11 cellular contexts compared by ENCODE assay signal in genomic region chr19:18225355-18225701, GRCh38. TPM values are rescaled to one million over a fixed set of nuclear protein-coding genes. Genes with fewer than 3 reads are reported as not detected.
DNase-seq lines count a peak whose midpoint lies in the region; ATAC-seq, FAIRE-seq and TF ChIP-seq lines count a peak whose summit lies in the region.
"Had no signal": no experiment of that assay in that cellular context is flagged by ENCODE, and none has a peak within 500 bp of the region (broad histone marks: within the 10 kb centered on the region; RNA-seq: fewer than 3 reads in every experiment).

No MANE protein-coding gene starts in this region.

- intact Hi-C loops in PC-9 (cut with micrococcal nuclease; ENCODE audit: unreplicated experiment) (no loop called here), esophagus muscularis mucosa (cut with DNase I) (no loop called here)

- 40% methylated on average over 5 of the region's 16 CpGs for WGBS in esophagus muscularis mucosa

- no peaks in the 10 kb centered on the region for H3K36me3 ChIP-seq in DOHH2 (ENCODE audit: control insufficient read depth, low read length)
- H3K36me3 ChIP-seq in PC-9 (ENCODE audit: low read depth): no peaks in the 10 kb centered on the region
- H3K36me3 ChIP-seq in esophagus muscularis mucosa: no peaks in the 10 kb centered on the region
- H3K36me3 ChIP-seq in rectal smooth muscle tissue (ENCODE audit: control insufficient read depth, insufficient read depth, low read length): no peaks in the 10 kb centered on the region
- H3K36me3 ChIP-seq: pancreas had no signal

- H3K9ac ChIP-seq in rectal smooth muscle tissue (ENCODE audit: low read length): no peak overlapping the region

- H3K79me2 ChIP-seq in DOHH2 (ENCODE audit: control insufficient read depth, low read length): no peaks in the 10 kb centered on the region
- no peaks in the 10 kb centered on the region for H3K79me2 ChIP-seq in PC-9 (ENCODE audit: low read depth)

- H3K4me3 ChIP-seq in DOHH2 (ENCODE audit: low read length) (peak overlapping the region; percentile 72), PC-9 (no peak overlapping the region), esophagus muscularis mucosa (peak overlapping the region in 3 of 4 donors; percentile 48 to 51 (median 50)), rectal smooth muscle tissue (ENCODE audit: low read length) (no peak overlapping the region)

- no peak for FAIRE-seq in GM12891 (lab: Jason Lieb, UNC)
- FAIRE-seq: pancreas had no signal

- H3K27ac ChIP-seq in DOHH2 (ENCODE audit: low read depth, low read length): no peak overlapping the region
- no peak overlapping the region for H3K27ac ChIP-seq in PC-9
- H3K27ac ChIP-seq in esophagus muscularis mucosa (replicated peaks in 1 of 4): peak overlapping the region; percentile 35 to 62 (median 47)
- peak overlapping the region; percentile 16 for H3K27ac ChIP-seq in rectal smooth muscle tissue (ENCODE audit: low read depth, low read length)

- TF ChIP-seq CTCF in DOHH2 (IDR thresholded peaks at IDR 0.05; ENCODE audit: low read depth, low read length, poor library complexity, severe bottlenecking): no peak
- TF ChIP-seq CTCF in PC-9 (conservative IDR thresholded peaks at IDR 0.05): no peak
- TF ChIP-seq CTCF in esophagus muscularis mucosa (IDR thresholded peaks at IDR 0.05): no peak

- H3K4me2 ChIP-seq in DOHH2 (ENCODE audit: low read length) (peak overlapping the region; percentile 66; the same call in 1 of the 2 replicates), PC-9 (peak overlapping the region; percentile 83)

- H3K9me2 ChIP-seq in DOHH2 (replicated peaks; ENCODE audit: control insufficient read depth, low read length) (no peaks in the 10 kb centered on the region), PC-9 (ENCODE audit: insufficient read depth) (no peaks in the 10 kb centered on the region)

- peaks cover 7% of the 10 kb centered on the region for H3F3A ChIP-seq in DOHH2 (ENCODE audit: control insufficient read depth, insufficient read depth)
- peaks cover 31% of the 10 kb centered on the region for H3F3A ChIP-seq in PC-9 (ENCODE audit: insufficient read depth, low read depth)

- no TSS peak for BruUV-seq in PC-9 (replicated peaks; lab: Mats Ljungman, UMichigan)

- ATAC-seq in left lobe of liver: no peak

- H4K20me1 ChIP-seq in DOHH2 (ENCODE audit: control insufficient read depth, insufficient read depth, low read depth, low read length) (peaks cover 4% of the 10 kb centered on the region; the same call in 1 of the 2 replicates), PC-9 (ENCODE audit: insufficient read depth) (no peaks in the 10 kb centered on the region)

- peaks cover 41% of the 10 kb centered on the region for H3K27me3 ChIP-seq in DOHH2 (ENCODE audit: control insufficient read depth, low read length)
- no peaks in the 10 kb centered on the region for H3K27me3 ChIP-seq in PC-9 (ENCODE audit: insufficient read depth, low read depth)
- H3K27me3 ChIP-seq in esophagus muscularis mucosa: peaks cover 0 to 79% (median 27%) of the 10 kb centered on the region in 4 donors
- H3K27me3 ChIP-seq in rectal smooth muscle tissue (ENCODE audit: control insufficient read depth, insufficient read depth, low read length): peaks cover 16% of the 10 kb centered on the region
- H3K27me3 ChIP-seq: pancreas had no signal

- H3K9me3 ChIP-seq in DOHH2 (ENCODE audit: control insufficient read depth, insufficient read depth, low read length) (no peaks in the 10 kb centered on the region), PC-9 (ENCODE audit: insufficient read depth, low read depth) (no peaks in the 10 kb centered on the region), esophagus muscularis mucosa (no peaks in the 10 kb centered on the region)
- H3K9me3 ChIP-seq: pancreas had no signal

- POLR2A ChIA-PET in PC-9 (lab: Charles Lee; ENCODE audit: unreplicated experiment): no interaction called here

- DNase-seq in PC-9: no peak
- DNase-seq in esophagus muscularis mucosa (ENCODE audit: extremely low spot score): no peak
- no peak for DNase-seq in NCI-H748 (lab: John Stamatoyannopoulos, UW; ENCODE audit: unreplicated experiment)
- DNase-seq in NOMO-1 treated with dmso at 0.1 percent for 144 hours (lab: John Stamatoyannopoulos, UW; ENCODE audit: unreplicated experiment): no peak
- DNase-seq in GM12891 (ENCODE audit: insufficient read length, low spot score): no peak
- no peak for DNase-seq in left lobe of liver (ENCODE audit: low spot score)
- DNase-seq: effector CD4-positive, alpha-beta T cell had no signal

- no peak overlapping the region for H2AFZ ChIP-seq in PC-9

- TF ChIP-seq POLR2A in esophagus muscularis mucosa (IDR thresholded peaks at IDR 0.05; ENCODE audit: low read depth) (no peak), GM12891 (IDR thresholded peaks at IDR 0.05; ENCODE audit: low read depth, low read length) (no peak)

- no peak for TF ChIP-seq EP300 in esophagus muscularis mucosa (IDR thresholded peaks at IDR 0.05)

- H3K4me1 ChIP-seq in DOHH2 (ENCODE audit: control insufficient read depth, low read length) (peaks cover 45% of the 10 kb centered on the region), PC-9 (replicated peaks; ENCODE audit: insufficient read depth) (0 out of 2 replicates have a peak, but pooled peaks cover 3% of the 10 kb centered on the region), esophagus muscularis mucosa (peaks cover 19 to 37% (median 32%) of the 10 kb centered on the region in 4 donors), rectal smooth muscle tissue (ENCODE audit: control insufficient read depth, insufficient read depth, low read length) (peaks cover 5% of the 10 kb centered on the region)

- CTCF ChIA-PET in PC-9 (lab: Charles Lee): no interaction called here

TF ChIP-seq in GM12891, 5 proteins besides CTCF, POLR2A, EP300 and RAD21:
- TF ChIP-seq POLR2AphosphoS5 (IDR thresholded peaks at IDR 0.05; ENCODE audit: low read depth, low read length) (no peak), TAF1 (IDR thresholded peaks at IDR 0.05; ENCODE audit: low read depth, low read length) (no peak), SPI1 (IDR thresholded peaks at IDR 0.05; ENCODE audit: low read depth, low read length) (no peak), POU2F2 (IDR thresholded peaks at IDR 0.05; ENCODE audit: low read depth, low read length) (no peak), PAX5 (IDR thresholded peaks at IDR 0.05; ENCODE audit: insufficient read depth, low read length, severe bottlenecking) (no peak)
TF ChIP-seq in GM12891: peak in this region for 0.

RNA-seq across cellular contexts. Expression of gene PDE4C, which starts 0.9 kb away (rescaled TPM):
- total RNA-seq in PC-9 (2021) (2.2 and 3.8 TPM in 2 replicates), esophagus muscularis mucosa (1 to 10 TPM in 1 of 4 donors, under 1 TPM in 3; 0.17 to 1.2 (median 0.54) TPM), left lobe of liver (0.60 TPM)
- 0.17 TPM for polyA plus RNA-seq in GM12891 (2012; ENCODE audit: low read depth, missing spikeins)
- total RNA-seq: T-helper 2 cell treated with Interferon-gamma antibody and Interleukin-4, amounts not matched to agents 100 ng/mL and 5 ng/mL, for 36 hours had no signal

RNA-seq across cellular contexts. Expression of gene RAB3A, which starts 21.5 kb away (rescaled TPM):
- total RNA-seq in PC-9 (2021): 4.0 and 4.1 TPM in 2 replicates
- total RNA-seq in esophagus muscularis mucosa: 1 to 10 TPM; 1.7 to 2.5 (median 1.9) TPM
- 1.0 TPM for polyA plus RNA-seq in GM12891 (2012; ENCODE audit: low read depth, missing spikeins)
- total RNA-seq in left lobe of liver: 2.1 TPM

RNA-seq across cellular contexts. Expression of gene MPV17L2, which starts 32.3 kb away (rescaled TPM):
- total RNA-seq in PC-9 (2021) (11.2 and 12.1 TPM in 2 replicates), esophagus muscularis mucosa (10 to 100 TPM; 14.5 to 67.6 (median 21.2) TPM), left lobe of liver (8.6 TPM)
- polyA plus RNA-seq in GM12891 (2012; ENCODE audit: low read depth, missing spikeins): 10.6 TPM

RNA-seq across cellular contexts. Expression of gene IQCN, which starts 48.9 kb away (rescaled TPM):
- total RNA-seq in PC-9 (2021) (5.6 and 7.3 TPM in 2 replicates), esophagus muscularis mucosa (1 to 10 TPM in 3 of 4 donors, under 1 TPM in 1; 0.52 to 2.5 (median 1.3) TPM), left lobe of liver (2.8 TPM)
- polyA plus RNA-seq in GM12891 (2012; ENCODE audit: low read depth, missing spikeins): 0.85 TPM

RNA-seq across cellular contexts. Expression of gene IFI30, which starts 51.7 kb away (rescaled TPM):
- total RNA-seq in PC-9 (2021) (26.1 and 35.8 TPM in 2 replicates), esophagus muscularis mucosa (10 to 100 TPM; 22.4 to 92.8 (median 42.9) TPM), left lobe of liver (57.6 TPM)
- polyA plus RNA-seq in GM12891 (2012; ENCODE audit: low read depth, missing spikeins): 201 TPM

Comparison
In these comparisons a context has a peak if more than half of its experiments do, and no peak if none do; other contexts are left out.
1. H3K27ac ChIP-seq: peak in esophagus muscularis mucosa (4 of 4) and rectal smooth muscle tissue (single experiment); none in DOHH2 (single experiment) and PC-9 (single experiment).
2. H3K4me3 ChIP-seq: peak in DOHH2 (single experiment) and esophagus muscularis mucosa (3 of 4); none in PC-9 (single experiment) and rectal smooth muscle tissue (single experiment).